In genomic region chr20:23652926-23653325, GRCh38 we compare ENCODE assay signal across 1 cellular context.
TF ChIP-seq lines count a peak whose summit lies in the region.

No MANE protein-coding gene starts in this region.

TF ChIP-seq in HepG2, 621 proteins besides CTCF, POLR2A, EP300 and RAD21 (continues in another document):
- TF ChIP-seq ZHX1 (CRISPR knock-in tag; IDR thresholded peaks at IDR 0.05; ENCODE audit: low read depth) (no peak), ZNF772 (CRISPR knock-in tag; IDR thresholded peaks at IDR 0.05) (no peak), RFX5 (IDR thresholded peaks at IDR 0.05; ENCODE audit: low read depth, low read length) (no peak), DNMT1 (CRISPR knock-in tag; IDR thresholded peaks at IDR 0.05) (no peak), ZNF160 (CRISPR knock-in tag; IDR thresholded peaks at IDR 0.05) (no peak), ZNF574 (CRISPR knock-in tag; IDR thresholded peaks at IDR 0.05) (no peak), GFI1 (CRISPR knock-in tag; IDR thresholded peaks at IDR 0.05; ENCODE audit: borderline replicate concordance) (no peak), DMTF1 (CRISPR knock-in tag; IDR thresholded peaks at IDR 0.05) (no peak), GABPA (IDR thresholded peaks at IDR 0.05; ENCODE audit: low read depth, low read length) (no peak), GABPA (CRISPR knock-in tag; IDR thresholded peaks at IDR 0.05; ENCODE audit: low read depth) (no peak), ATF5 (CRISPR knock-in tag; IDR thresholded peaks at IDR 0.05; ENCODE audit: low read depth) (no peak), CHCHD3 (CRISPR knock-in tag; IDR thresholded peaks at IDR 0.05) (no peak), CEBPG (CRISPR knock-in tag; IDR thresholded peaks at IDR 0.05) (no peak), ZNF788 (CRISPR knock-in tag; IDR thresholded peaks at IDR 0.05; ENCODE audit: borderline replicate concordance) (no peak), SMC3 (IDR thresholded peaks at IDR 0.05; ENCODE audit: low read length) (no peak), SRY (CRISPR knock-in tag; IDR thresholded peaks at IDR 0.05) (no peak), IKZF5 (CRISPR knock-in tag; IDR thresholded peaks at IDR 0.05) (no peak), TCF7L2 (IDR thresholded peaks at IDR 0.05; ENCODE audit: low read depth, low read length) (no peak), MIER2 (CRISPR knock-in tag; IDR thresholded peaks at IDR 0.05) (no peak), ZNF629 (CRISPR knock-in tag; conservative IDR thresholded peaks at IDR 0.05) (0 out of 2 replicates have a peak, but pooled peaks have one; percentile 17), ZBTB43 (CRISPR knock-in tag; conservative IDR thresholded peaks at IDR 0.05) (no peak), ZNF570 (CRISPR knock-in tag; IDR thresholded peaks at IDR 0.05; ENCODE audit: borderline replicate concordance) (no peak), ZNF644 (CRISPR knock-in tag; IDR thresholded peaks at IDR 0.05; ENCODE audit: low read depth) (peak; percentile 42; the same call in 1 of the 2 replicates), ZNF605 (CRISPR knock-in tag; IDR thresholded peaks at IDR 0.05) (no peak), HNF1A (IDR thresholded peaks at IDR 0.05; ENCODE audit: low read depth) (no peak), HNF1A (CRISPR knock-in tag; IDR thresholded peaks at IDR 0.05; ENCODE audit: borderline replicate concordance) (no peak), CSRNP2 (CRISPR knock-in tag; conservative IDR thresholded peaks at IDR 0.05; ENCODE audit: low read depth) (no peak), ARID2 (CRISPR knock-in tag; IDR thresholded peaks at IDR 0.05; ENCODE audit: borderline replicate concordance) (no peak), ZBTB26 (CRISPR knock-in tag; IDR thresholded peaks at IDR 0.05; ENCODE audit: borderline replicate concordance) (peak; percentile 0; the same call in 1 of the 2 replicates), ASH2L (IDR thresholded peaks at IDR 0.05; ENCODE audit: insufficient read length, low read depth, low read length) (no peak), ZFAT (CRISPR knock-in tag; conservative IDR thresholded peaks at IDR 0.05) (no peak), GPBP1L1 (CRISPR knock-in tag; IDR thresholded peaks at IDR 0.05) (no peak), AGO1 (IDR thresholded peaks at IDR 0.05; ENCODE audit: low read depth, low read length, poor library complexity, severe bottlenecking) (no peak), DPF2 (CRISPR knock-in tag; IDR thresholded peaks at IDR 0.05; ENCODE audit: borderline replicate concordance, low read depth) (no peak), ZBTB21 (CRISPR knock-in tag; IDR thresholded peaks at IDR 0.05) (0 out of 2 replicates have a peak, but pooled peaks have one; percentile 18), CBX5 (CRISPR knock-in tag; IDR thresholded peaks at IDR 0.05; ENCODE audit: borderline replicate concordance) (no peak), ZNF275 (CRISPR knock-in tag; IDR thresholded peaks at IDR 0.05; ENCODE audit: borderline replicate concordance) (no peak), WIZ (CRISPR knock-in tag; IDR thresholded peaks at IDR 0.05) (0 out of 2 replicates have a peak, but pooled peaks have one; percentile 61), MED1 (CRISPR knock-in tag; IDR thresholded peaks at IDR 0.05) (no peak)
